In the genomic region with DNA sequence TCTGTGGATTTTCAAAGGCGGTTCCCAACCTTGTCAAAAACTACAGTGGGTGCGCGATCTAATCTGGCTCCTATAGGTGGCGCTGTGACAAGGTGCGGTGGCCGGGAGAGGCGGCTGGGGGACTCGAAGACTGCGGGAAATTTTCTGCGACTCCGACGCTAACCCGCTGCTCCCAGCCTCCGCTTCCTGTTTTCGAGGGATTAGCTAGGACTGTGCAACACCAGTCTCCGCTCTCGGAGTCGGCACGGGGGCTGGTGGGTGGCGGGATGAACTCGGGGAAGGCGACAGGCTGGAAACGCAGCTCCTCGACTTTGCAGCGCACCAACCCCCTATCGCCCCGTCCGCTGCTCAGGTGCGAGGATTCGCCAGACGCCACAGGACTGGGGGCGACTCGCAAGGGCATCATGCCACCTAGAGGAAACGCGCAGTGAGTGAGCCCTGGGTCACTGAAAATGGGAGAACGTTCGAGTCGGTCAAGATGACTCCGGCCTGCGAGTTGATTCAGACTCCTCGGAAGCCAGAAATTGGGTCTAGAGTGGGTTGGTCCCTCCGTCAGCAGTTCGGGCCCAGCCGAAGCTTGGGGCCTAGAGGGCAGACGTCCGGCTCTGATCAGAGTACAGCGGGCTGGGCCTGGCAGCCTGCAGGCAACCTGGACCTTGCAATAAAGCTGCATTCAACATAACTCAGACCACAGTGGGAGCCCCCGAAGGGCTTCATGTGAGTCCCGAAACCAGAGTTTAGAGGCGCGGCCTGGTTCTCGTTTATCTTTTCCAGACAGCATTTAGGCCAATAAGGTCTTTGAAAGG, we compare ENCODE assay signal across 8 cellular contexts. TPM values are rescaled to one million over a fixed set of nuclear protein-coding genes. Genes with fewer than 3 reads are reported as not detected.
DNase-seq lines count a peak whose midpoint lies in the region; ATAC-seq and TF ChIP-seq lines count a peak whose summit lies in the region.

No MANE protein-coding gene starts in this region.

- peaks cover 81% of the 10 kb centered on the region for H3K27me3 Mint-ChIP-seq in HFFc6 (ENCODE audit: insufficient read depth)

- TF ChIP-seq CTCF in HFFc6 (IDR thresholded peaks at IDR 0.05): peak; percentile 74

- H3K27ac Mint-ChIP-seq in HFFc6: no peak overlapping the region

- H3K4me1 Mint-ChIP-seq in HFFc6 (ENCODE audit: low read depth): peaks cover under 1% of the 10 kb centered on the region

- ATAC-seq in GM21528 (IDR thresholded peaks at IDR 0.05; ENCODE audit: low FRiP score, unreplicated experiment): no peak
- ATAC-seq in HG03108 (IDR thresholded peaks at IDR 0.05; ENCODE audit: unreplicated experiment): no peak

- peaks cover 11% of the 10 kb centered on the region; the same call in 1 of the 2 replicates for H3K36me3 Mint-ChIP-seq in HFFc6 (ENCODE audit: low read depth)

- no peak overlapping the region for H3K4me3 Mint-ChIP-seq in HFFc6

- peaks cover 12% of the 10 kb centered on the region for H3K9me3 Mint-ChIP-seq in HFFc6

- DNase-seq in CD1c-positive myeloid dendritic cell (ENCODE audit: extremely low spot score) (peak; percentile 34), HFFc6 (no peak), islet precursor cell (peak; percentile 83), glomerular visceral epithelial cell (ENCODE audit: extremely low spot score) (no peak), H4 (ENCODE audit: low spot score) (no peak)
- peak; percentile 55 for DNase-seq in activated T-cell treated with anti-CD3 and anti-CD28 coated beads, Interleukin-2, amount 50 U/mL, for 48 hours

RNA-seq across cellular contexts. Expression of gene PAX9, which starts 5.5 kb away (rescaled TPM):
- under 1 TPM in 5 of 6 experiments, not detected in 1; 0.10 to 0.35 (median 0.24) TPM for total RNA-seq in HFFc6 (2021; fragmentation: NEBNext Ultra II Directional; extraction: Animal tissue kit (Norgen Biotek cat#: 25700))
- 4.6 and 5.2 TPM in 2 replicates for total RNA-seq in H4 (2014; rRNA removed; shearing (Covaris generic))

Comparison
In these comparisons a context has a peak if more than half of its experiments do, and no peak if none do; other contexts are left out.
1. DNase-seq: peak in CD1c-positive myeloid dendritic cell (single experiment), activated T-cell treated with anti-CD3 and anti-CD28 coated beads, Interleukin-2, amount 50 U/mL, for 48 hours (2 of 2) and islet precursor cell (single experiment); none in HFFc6 (single experiment), glomerular visceral epithelial cell (single experiment) and H4 (single experiment).